9 cellular contexts compared by ENCODE assay signal in genomic region chr2:121297217-121297830, GRCh38. TPM values are rescaled to one million over a fixed set of nuclear protein-coding genes. Genes with fewer than 3 reads are reported as not detected.
A peak's percentile ranks its signal among the peaks of the same experiment; 100 is the strongest.
DNase-seq lines count a peak whose midpoint lies in the region; ATAC-seq, FAIRE-seq and TF ChIP-seq lines count a peak whose summit lies in the region.
"Had no signal": no experiment of that assay in that cellular context is flagged by ENCODE, and none has a peak within 500 bp of the region (broad histone marks: within the 10 kb centered on the region; RNA-seq: fewer than 3 reads in every experiment).

No MANE protein-coding gene starts in this region.

- in situ Hi-C loops in K562 (cut with MboI): no loop called here
- in situ Hi-C loops in HepG2 (cut with HindIII; ENCODE audit: extremely low pct_ligation_motif_present, low pct_unique_long_range_greater_than_20kb): no loop called here

- 2% methylated on average over 9 of the region's 9 CpGs for WGBS in K562 (ENCODE audit: insufficient coverage, low coverage, missing lambda C conversion rate)
- WGBS in HepG2 (ENCODE audit: low lambda C conversion rate): 6% methylated on average over 5 of the region's 9 CpGs

- TF ChIP-seq CTCF in C4-2B (conservative IDR thresholded peaks at IDR 0.05) (peak; percentile 81), K562 (IDR thresholded peaks at IDR 0.05 in 2 of 3, conservative IDR thresholded peaks at IDR 0.05 in 1 of 3; ENCODE audit: insufficient read depth in 2 of 3, low read depth in 1 of 3, low read length in 3 of 3) (peak; percentile 65 to 77 (median 65)), HepG2 (CRISPR knock-in tag; IDR thresholded peaks at IDR 0.05) (peak; percentile 83)

- H3K4me3 ChIP-seq in K562: no peak overlapping the region
- H3K4me3 ChIP-seq in HepG2 (replicated peaks in 1 of 3; ENCODE audit: insufficient read depth in 1 of 3, low read depth in 2 of 3, low read length in 3 of 3): no peak overlapping the region

- no peaks in the 10 kb centered on the region for H4K20me1 ChIP-seq in K562 (replicated peaks; ENCODE audit: control insufficient read depth, insufficient read depth, low read length)
- no peaks in the 10 kb centered on the region for H4K20me1 ChIP-seq in HepG2 (ENCODE audit: insufficient read depth, low read length)

- CTCF ChIA-PET in K562 (lab: Yijun Ruan, JAX; ENCODE audit: low intra/inter-chr PET ratio) (no interaction called here), HepG2 (lab: Yijun Ruan, JAX; ENCODE audit: low intra/inter-chr PET ratio, low total read pairs) (interaction anchor here (1.3 kb wide), 1 partner anchor 58 kb away, joined by 3 read pairs; no protein-coding TSS in a partner anchor)

- no peaks in the 10 kb centered on the region for H3K9me3 ChIP-seq in K562 (replicated peaks; ENCODE audit: control insufficient read depth, insufficient read depth, low read depth, low read length)
- H3K9me3 ChIP-seq in HepG2 (ENCODE audit: low read length): no peaks in the 10 kb centered on the region

- intact Hi-C loops in K562 (cut with micrococcal nuclease): no loop called here
- intact Hi-C loops in HepG2 (cut with micrococcal nuclease; ENCODE audit: unreplicated experiment): no loop called here

- H3K27ac ChIP-seq in C4-2B: no peak overlapping the region
- H3K27ac ChIP-seq in K562 (ENCODE audit: extremely low read depth, low read depth, low read length): no peak overlapping the region
- H3K27ac ChIP-seq in HepG2 (ENCODE audit: extremely low read length, insufficient read depth, low read length): no peak overlapping the region

- H3K4me2 ChIP-seq in K562 (ENCODE audit: insufficient read depth, low read length) (no peak overlapping the region), HepG2 (ENCODE audit: low read depth, low read length) (peak overlapping the region; percentile 9; the same call in 1 of the 2 replicates)

- H3K36me3 ChIP-seq in K562 (ENCODE audit: control insufficient read depth, insufficient read depth, low read length): no peaks in the 10 kb centered on the region
- H3K36me3 ChIP-seq in HepG2 (replicated peaks in 1 of 2; ENCODE audit: control insufficient read depth in 1 of 2, insufficient read depth in 2 of 2, low read length in 2 of 2): no peaks in the 10 kb centered on the region

- H3K9ac ChIP-seq in K562 (ENCODE audit: insufficient read depth in 1 of 2, low read depth in 2 of 2, low read length in 2 of 2) (no peak overlapping the region), HepG2 (ENCODE audit: insufficient read depth, low read depth, low read length) (no peak overlapping the region)

- no TSS peak for BruUV-seq in K562 (replicated peaks; lab: Mats Ljungman, UMichigan)
- BruUV-seq in HepG2 (replicated peaks; lab: Mats Ljungman, UMichigan): no TSS peak

- ATAC-seq in GM19372 (IDR thresholded peaks at IDR 0.05; ENCODE audit: low read depth, unreplicated experiment): peak; percentile 61
- peak; percentile 97 for ATAC-seq in K562
- ATAC-seq in HepG2: peak; percentile 97
- no peak for ATAC-seq in HG02610 (IDR thresholded peaks at IDR 0.05; ENCODE audit: unreplicated experiment)

- H3K27me3 ChIP-seq in K562 (ENCODE audit: control insufficient read depth in 2 of 2, insufficient read depth in 2 of 2, low read length in 2 of 2) (peaks cover 16 to 29% of the 10 kb centered on the region in 2 experiments; a peak in 4 of 5 replicates), HepG2 (ENCODE audit: control insufficient read depth in 1 of 2, insufficient read depth in 2 of 2, low read length in 2 of 2) (peaks cover 0 to 24% of the 10 kb centered on the region in 2 experiments; a peak in 2 of 5 replicates)

- FAIRE-seq in K562 (lab: Jason Lieb, UNC) (peak; percentile 79), HepG2 (lab: Jason Lieb, UNC) (peak; percentile 96)
- FAIRE-seq: frontal cortex had no signal

- TF ChIP-seq POLR2A in K562 (conservative IDR thresholded peaks at IDR 0.05) (no peak), HepG2 (IDR thresholded peaks at IDR 0.05; ENCODE audit: insufficient read depth in 1 of 2, low read depth in 2 of 2, low read length in 2 of 2) (no peak)

- H3K9me1 ChIP-seq in K562 (ENCODE audit: control insufficient read depth, insufficient read depth, low read length): no peaks in the 10 kb centered on the region

- H3K79me2 ChIP-seq in K562 (ENCODE audit: control insufficient read depth, insufficient read depth, low read length): no peaks in the 10 kb centered on the region
- no peaks in the 10 kb centered on the region for H3K79me2 ChIP-seq in HepG2 (ENCODE audit: insufficient read depth, low read length)

- TF ChIP-seq EP300 in K562 (IDR thresholded peaks at IDR 0.05; ENCODE audit: low read length): no peak
- no peak for TF ChIP-seq EP300 in HepG2 (IDR thresholded peaks at IDR 0.05; ENCODE audit: low read depth in 2 of 2, low read length in 2 of 2)
- no peak for TF ChIP-seq EP300 in HepG2 (CRISPR knock-in tag; IDR thresholded peaks at IDR 0.05; ENCODE audit: borderline replicate concordance)

- H2AFZ ChIP-seq in K562 (ENCODE audit: low read depth, low read length) (no peak overlapping the region), HepG2 (ENCODE audit: low read length) (no peak overlapping the region)

- POLR2A ChIA-PET in K562 (lab: Yijun Ruan, JAX) (no interaction called here), HepG2 (lab: Yijun Ruan, JAX) (no interaction called here)

- TF ChIP-seq RAD21 in K562 (CRISPR knock-in tag; conservative IDR thresholded peaks at IDR 0.05 in 1 of 2, IDR thresholded peaks at IDR 0.05 in 1 of 2) (peak in 1 of 2 experiments; percentile 46; a peak in 2 of 4 replicates), HepG2 (CRISPR knock-in tag; IDR thresholded peaks at IDR 0.05) (no peak)

- DNase-seq in NCI-H2171 treated with DMSO at 0.1 percent for 48 hours (lab: John Stamatoyannopoulos, UW) (peak; percentile 81), K562 (ENCODE audit: extremely low read depth in 1 of 4, low spot score in 3 of 4) (peak; percentile 39 to 53 (median 45)), HepG2 (ENCODE audit: low spot score) (peak; percentile 41), T-helper 9 cell (no peak)
- no peak for DNase-seq in stimulated activated CD4-positive, alpha-beta T cell treated with anti-CD3 and anti-CD28 coated beads, Interleukin-2, amount 100 ng/mL, for 48 hours

- no peaks in the 10 kb centered on the region for H3K4me1 ChIP-seq in K562 (replicated peaks in 1 of 2; ENCODE audit: control insufficient read depth in 2 of 2, insufficient read depth in 2 of 2, low read length in 2 of 2)
- no peaks in the 10 kb centered on the region for H3K4me1 ChIP-seq in HepG2 (ENCODE audit: insufficient read depth, low read length)

TF ChIP-seq in K562, 482 proteins besides CTCF, POLR2A, EP300 and RAD21:
- TF ChIP-seq CBX3 (IDR thresholded peaks at IDR 0.05; ENCODE audit: borderline replicate concordance in 1 of 2, low read length in 2 of 2) (peak in 1 of 2 experiments; percentile 22; a peak in 1 of 3 replicates), CCAR2 (IDR thresholded peaks at IDR 0.05; ENCODE audit: low read depth, low read length) (no peak)

TF ChIP-seq in HepG2, 621 proteins besides CTCF, POLR2A, EP300 and RAD21 (continues in another document):
- no peak for TF ChIP-seq SNAPC5 (CRISPR knock-in tag; IDR thresholded peaks at IDR 0.05; ENCODE audit: borderline replicate concordance)

RNA-seq across cellular contexts. Expression of gene TFCP2L1, which starts 12.3 kb away (rescaled TPM):
- total RNA-seq in K562 (2011; cell fraction: chromatin; rRNA removed; ENCODE audit: low replicate concordance): 0.83 and 0.92 TPM in 2 replicates
- total RNA-seq in K562 (2011; cell fraction: nucleolus; rRNA removed): 0.33 and 0.53 TPM in 2 replicates
- total RNA-seq in K562 (2011; cell fraction: nucleoplasm; rRNA removed): 0.73 and 1.1 TPM in 2 replicates
- total RNA-seq in K562 (2014; rRNA removed) (0.45 and 0.49 TPM in 2 replicates), K562 (2014; rRNA removed; fragmentation: Illumina TruSeq; extraction: Trizol) (0.44 and 0.45 TPM in 2 replicates), K562 (2015; rRNA removed; fragmentation: Illumina TruSeq; extraction: Trizol) (0.34 and 0.36 TPM in 2 replicates), K562 (2021) (1.00 and 1.1 TPM in 2 replicates), HepG2 (2016; rRNA removed; fragmentation: Illumina TruSeq; extraction: Trizol) (not detected in 2 replicates)
- polyA plus RNA-seq in K562 (2011; rRNA removed) (0.26 and 0.54 TPM in 2 replicates), K562 (2014; fragmentation: Illumina TruSeq; extraction: Trizol) (0.51 and 0.58 TPM in 2 replicates), K562 (2014; fragmentation: Nextera tagmentation; extraction: Ambion mirVana) (under 1 TPM; 0.08 to 0.15 TPM), K562 (2014; rRNA removed) (0.42 and 0.74 TPM in 2 replicates), HepG2 (2011; rRNA removed) (under 0.01 and 0.01 TPM in 2 replicates)
- polyA plus RNA-seq in K562 (2011; cell fraction: cytosol; rRNA removed): 0.56 and 1.3 TPM in 2 replicates
- 0.87 and 1.6 TPM in 2 replicates for polyA plus RNA-seq in K562 (2011; cell fraction: nucleus; rRNA removed)
- 0.27 and 1.2 TPM in 2 replicates for polyA plus RNA-seq in K562 (2012)
- 0.51 and 0.74 TPM in 2 replicates for polyA minus RNA-seq in K562 (2011; rRNA and poly(A)+ RNA removed)
- 0.48 and 0.73 TPM in 2 replicates for polyA minus RNA-seq in K562 (2011; cell fraction: cytosol; rRNA and poly(A)+ RNA removed)
- polyA minus RNA-seq in K562 (2011; cell fraction: nucleus; rRNA and poly(A)+ RNA removed): 0.22 and 0.27 TPM in 2 replicates
- not detected in 2 replicates for total RNA-seq in HepG2 (2016; cell fraction: cytosol; rRNA removed; fragmentation: Illumina TruSeq; extraction: Trizol; ENCODE audit: low read depth)
- total RNA-seq in HepG2 (2016; cell fraction: insoluble cytoplasmic fraction; rRNA removed; fragmentation: Illumina TruSeq; extraction: Trizol): not detected in 2 replicates
- not detected in 2 replicates for total RNA-seq in HepG2 (2016; cell fraction: membrane; rRNA removed; fragmentation: Illumina TruSeq; extraction: Trizol)
- total RNA-seq in HepG2 (2016; cell fraction: nucleus; rRNA removed; fragmentation: Illumina TruSeq; extraction: Trizol): not detected in 2 replicates
- under 0.01 TPM in 2 replicates for polyA plus RNA-seq in HepG2 (2011; cell fraction: cytosol; rRNA removed)
- 0.02 TPM in 2 replicates for polyA plus RNA-seq in HepG2 (2011; cell fraction: nucleus; rRNA removed)
- not detected in 2 replicates for polyA plus RNA-seq in HepG2 (2012)
- not detected in 2 replicates for polyA plus RNA-seq in HepG2 (2016; cell fraction: cytosol; fragmentation: Illumina TruSeq; extraction: Trizol; ENCODE audit: low read depth)
- polyA plus RNA-seq in HepG2 (2016; cell fraction: insoluble cytoplasmic fraction; fragmentation: Illumina TruSeq; extraction: Trizol; ENCODE audit: low read depth): not detected in 2 replicates
- polyA plus RNA-seq in HepG2 (2016; cell fraction: membrane; fragmentation: Illumina TruSeq; extraction: Trizol; ENCODE audit: low read depth): not detected in 2 replicates
- polyA plus RNA-seq in HepG2 (2016; cell fraction: nucleus; fragmentation: Illumina TruSeq; extraction: Trizol; ENCODE audit: insufficient read depth, low read depth): not detected in 2 replicates
- polyA minus RNA-seq in HepG2 (2011; rRNA and poly(A)+ RNA removed; ENCODE audit: low replicate concordance): 0.49 TPM in 1 of 2 replicates, not detected in the other
- not detected in 2 replicates for polyA minus RNA-seq in HepG2 (2011; cell fraction: cytosol; rRNA and poly(A)+ RNA removed)
- not detected in 2 replicates for polyA minus RNA-seq in HepG2 (2011; cell fraction: nucleus; rRNA and poly(A)+ RNA removed)

Comparison
In these comparisons a context has a peak if more than half of its experiments do, and no peak if none do; other contexts are left out.
1. DNase-seq: peak in NCI-H2171 treated with DMSO at 0.1 percent for 48 hours (single experiment), K562 (4 of 4) and HepG2 (single experiment); none in stimulated activated CD4-positive, alpha-beta T cell treated with anti-CD3 and anti-CD28 coated beads, Interleukin-2, amount 100 ng/mL, for 48 hours (0 of 2) and T-helper 9 cell (single experiment).
2. Peak in every context shown above with its lines, with median percentiles within 50 percentile points of each other: CTCF ChIP-seq.